ENCODE assay signal across 10 cellular contexts in the genomic region with DNA sequence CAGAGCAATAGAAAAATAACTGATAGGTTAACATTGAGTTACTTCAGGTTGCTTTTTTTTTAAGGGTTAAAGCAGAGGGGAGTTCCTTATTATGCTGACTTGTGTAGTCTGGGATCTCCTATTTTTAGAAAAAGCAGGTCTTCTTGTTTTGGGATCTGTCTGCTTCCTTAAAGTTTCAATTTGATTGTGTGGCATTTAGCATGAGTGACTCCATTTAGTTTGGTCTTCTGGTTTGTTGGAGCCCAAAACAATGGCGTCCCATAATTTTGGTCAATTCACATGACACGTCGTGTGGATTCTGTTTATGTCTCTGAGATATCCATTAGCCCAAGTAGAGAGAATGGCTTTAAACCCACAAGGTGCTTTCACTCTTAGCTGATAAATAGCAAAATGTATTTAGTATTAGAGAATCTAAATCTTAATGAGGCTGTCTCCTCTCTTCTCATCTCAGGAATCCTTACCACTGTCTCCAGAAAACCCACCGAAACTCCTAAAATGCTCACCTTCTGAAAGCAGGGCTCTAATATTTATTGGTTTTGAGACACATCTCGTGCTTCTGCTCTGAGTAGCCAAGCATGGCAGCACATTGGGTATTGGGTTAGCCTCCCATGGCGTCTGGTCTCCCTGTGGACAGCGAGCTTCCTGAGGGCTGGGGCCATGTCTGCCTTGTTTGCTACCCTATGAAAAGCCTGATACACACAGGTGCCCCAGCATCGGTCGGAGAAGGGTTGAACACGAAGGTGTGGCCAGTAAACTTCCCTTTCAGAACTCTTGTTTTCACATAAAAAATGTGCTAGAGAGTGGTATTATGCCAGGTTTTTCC.
DNase-seq lines count a peak whose midpoint lies in the region; ATAC-seq, FAIRE-seq and TF ChIP-seq lines count a peak whose summit lies in the region.
"Had no signal": no experiment of that assay in that cellular context is flagged by ENCODE, and none has a peak within 500 bp of the region (broad histone marks: within the 10 kb centered on the region; RNA-seq: fewer than 3 reads in every experiment).

No MANE protein-coding gene starts in this region.

- BruUV-seq in endothelial cell of umbilical vein (replicated peaks; lab: Mats Ljungman, UMichigan): no TSS peak

- DNase-seq in endothelial cell of umbilical vein (ENCODE audit: low read depth, low spot score) (no peak), T-helper 1 cell (no peak), COLO668 (lab: John Stamatoyannopoulos, UW; ENCODE audit: unreplicated experiment) (no peak), pancreas (no peak)
- DNase-seq in activated CD4-positive, alpha-beta T cell treated with anti-CD3 and anti-CD28 coated beads for 48 hours: no peak

- dilution Hi-C loops in endothelial cell of umbilical vein (cut with MboI; ENCODE audit: extremely low pct_ligation_motif_present, low sequenced_read_pairs): no loop called here

- no peaks in the 10 kb centered on the region for H3K9me1 ChIP-seq in endothelial cell of umbilical vein (replicated peaks; ENCODE audit: control insufficient read depth, extremely low read depth, insufficient read depth, low read length)

- POLR2A ChIA-PET in endothelial cell of umbilical vein (lab: Charles Lee): no interaction called here

- FAIRE-seq in endothelial cell of umbilical vein (lab: Jason Lieb, UNC) (peak; percentile 46), pancreas (lab: Jason Lieb, UNC) (no peak)
- FAIRE-seq: islet of Langerhans had no signal

- TF ChIP-seq CTCF in endothelial cell of umbilical vein (IDR thresholded peaks at IDR 0.05; ENCODE audit: extremely low read depth in 1 of 2, insufficient read depth in 1 of 2, low read depth in 1 of 2, low read length in 2 of 2) (no peak), pancreas (IDR thresholded peaks at IDR 0.05) (no peak)

- no peaks in the 10 kb centered on the region for H4K20me1 ChIP-seq in endothelial cell of umbilical vein (replicated peaks; ENCODE audit: control insufficient read depth, extremely low read depth, insufficient read depth, low read length)

- H3K9me3 ChIP-seq in endothelial cell of umbilical vein (replicated peaks; ENCODE audit: control insufficient read depth, insufficient read depth, low read length): no peaks in the 10 kb centered on the region
- no peaks in the 10 kb centered on the region for H3K9me3 ChIP-seq in pancreas
- H3K9me3 ChIP-seq: adrenal gland had no signal

- WGBS in pancreas, 2 donors: 94 to 97% methylated on average over 10 of the region's 10 CpGs

- H3K9ac ChIP-seq in endothelial cell of umbilical vein (replicated peaks; ENCODE audit: extremely low read depth, insufficient read depth, low read length): no peak overlapping the region

- H3K27me3 ChIP-seq in endothelial cell of umbilical vein (ENCODE audit: control insufficient read depth in 2 of 2, insufficient read depth in 2 of 2, low read length in 2 of 2) (no peaks in the 10 kb centered on the region), pancreas (no peaks in the 10 kb centered on the region)
- H3K27me3 ChIP-seq: adrenal gland had no signal

- TF ChIP-seq POLR2A in endothelial cell of umbilical vein (IDR thresholded peaks at IDR 0.05; ENCODE audit: low read depth, low read length): no peak

- no peak overlapping the region for H2AFZ ChIP-seq in endothelial cell of umbilical vein (ENCODE audit: low read depth, low read length)

- ATAC-seq in GM18499 (IDR thresholded peaks at IDR 0.05; ENCODE audit: insufficient read depth, unreplicated experiment): peak; percentile 25
- peak; percentile 44 for ATAC-seq in GM21390 (IDR thresholded peaks at IDR 0.05; ENCODE audit: unreplicated experiment)
- ATAC-seq in HG03196 (IDR thresholded peaks at IDR 0.05; ENCODE audit: unreplicated experiment): peak; percentile 34
- ATAC-seq in pancreas: no peak

- H3K79me2 ChIP-seq in endothelial cell of umbilical vein (ENCODE audit: control insufficient read depth, insufficient read depth, low read length): no peaks in the 10 kb centered on the region

- H3K4me3 ChIP-seq in endothelial cell of umbilical vein (replicated peaks in 1 of 3; ENCODE audit: insufficient read depth in 1 of 3, low read depth in 1 of 3, low read length in 3 of 3): no peak overlapping the region
- no peak overlapping the region for H3K4me3 ChIP-seq in pancreas
- H3K4me3 ChIP-seq: adrenal gland had no signal

- H3K36me3 ChIP-seq in endothelial cell of umbilical vein (ENCODE audit: control insufficient read depth in 2 of 2, extremely low read depth in 1 of 2, insufficient read depth in 2 of 2, low read length in 2 of 2): peaks cover 2 to 3% of the 10 kb centered on the region in 2 experiments
- no peaks in the 10 kb centered on the region for H3K36me3 ChIP-seq in pancreas
- H3K36me3 ChIP-seq: adrenal gland had no signal

- H3K4me1 ChIP-seq in endothelial cell of umbilical vein (ENCODE audit: control insufficient read depth, extremely low read depth, insufficient read depth, low read length) (no peaks in the 10 kb centered on the region), pancreas (no peaks in the 10 kb centered on the region)

- H3K4me2 ChIP-seq in endothelial cell of umbilical vein (ENCODE audit: insufficient read depth, low read length): no peak overlapping the region

- intact Hi-C loops in endothelial cell of umbilical vein (cut with micrococcal nuclease) (no loop called here), pancreas (cut with DNase I) (no loop called here)

- no peak overlapping the region for H3K27ac ChIP-seq in endothelial cell of umbilical vein (ENCODE audit: insufficient read depth, low read depth, low read length)
- no peak overlapping the region for H3K27ac ChIP-seq in pancreas
- H3K27ac ChIP-seq: adrenal gland had no signal

- CTCF ChIA-PET in endothelial cell of umbilical vein (lab: Charles Lee): interaction anchor here (1.2 to 1.9 kb wide), 2 partner anchors 12 to 105 kb away, joined by 3 to 7 read pairs; no protein-coding TSS in a partner anchor

TF ChIP-seq in endothelial cell of umbilical vein, 7 proteins besides CTCF, POLR2A, EP300 and RAD21:
- TF ChIP-seq FOS (IDR thresholded peaks at IDR 0.05; ENCODE audit: borderline replicate concordance, insufficient read depth, low read length): no peak
- TF ChIP-seq, protein P1, sequence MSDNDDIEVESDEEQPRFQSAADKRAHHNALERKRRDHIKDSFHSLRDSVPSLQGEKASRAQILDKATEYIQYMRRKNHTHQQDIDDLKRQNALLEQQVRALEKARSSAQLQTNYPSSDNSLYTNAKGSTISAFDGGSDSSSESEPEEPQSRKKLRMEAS (IDR thresholded peaks at IDR 0.05; ENCODE audit: insufficient read depth, insufficient read length): no peak
- TF ChIP-seq POLR2AphosphoS5 (IDR thresholded peaks at IDR 0.05; ENCODE audit: insufficient read depth, low read depth, low read length): no peak
- TF ChIP-seq EZH2 (IDR thresholded peaks at IDR 0.05; ENCODE audit: borderline replicate concordance, low read depth, low read length, severe bottlenecking): no peak
- no peak for TF ChIP-seq JUN (IDR thresholded peaks at IDR 0.05; ENCODE audit: borderline replicate concordance, insufficient read depth, insufficient read length, low read depth)
- TF ChIP-seq MYC (IDR thresholded peaks at IDR 0.05; ENCODE audit: low read depth, low read length): no peak
- TF ChIP-seq GATA2 (IDR thresholded peaks at IDR 0.05; ENCODE audit: insufficient read depth, insufficient read length, low read depth, low read length): no peak
TF ChIP-seq in endothelial cell of umbilical vein: peak in this region for 0.

Comparison
In these comparisons a context has a peak if more than half of its experiments do, and no peak if none do; other contexts are left out.
1. ATAC-seq: peak in GM18499 (single experiment), GM21390 (single experiment) and HG03196 (single experiment); none in pancreas (0 of 4).